27 cellular contexts compared by ENCODE assay signal in the genomic region with DNA sequence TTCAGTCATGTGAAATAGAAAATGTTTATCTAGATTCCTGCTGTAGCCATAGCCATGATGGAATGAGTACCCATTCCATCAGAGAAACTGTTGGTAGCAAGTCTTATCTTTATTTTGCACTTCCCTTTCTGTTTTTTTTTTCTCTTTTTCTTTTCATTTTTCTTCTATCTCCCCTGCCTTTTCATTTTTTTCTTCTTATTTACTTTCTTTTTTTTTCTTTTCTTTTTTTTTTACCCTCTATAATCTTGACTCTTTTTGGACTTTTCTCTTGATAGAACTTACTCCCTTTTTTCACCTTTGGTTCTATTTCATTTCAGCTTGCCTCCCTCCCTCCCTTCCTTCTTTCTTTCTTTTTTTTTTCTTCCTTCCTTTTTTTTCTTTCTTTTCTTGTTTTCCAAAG. TPM values are rescaled to one million over a fixed set of nuclear protein-coding genes. Genes with fewer than 3 reads are reported as not detected.
DNase-seq lines count a peak whose midpoint lies in the region; ATAC-seq and TF ChIP-seq lines count a peak whose summit lies in the region.
"Had no signal": no experiment of that assay in that cellular context is flagged by ENCODE, and none has a peak within 500 bp of the region (broad histone marks: within the 10 kb centered on the region; RNA-seq: fewer than 3 reads in every experiment).

No MANE protein-coding gene starts in this region.

- H3K36me3 Mint-ChIP-seq in activated naive CD4-positive, alpha-beta T cell treated with anti-CD3 and anti-CD28 coated beads, Interleukin-2, amount 50 U/mL, for 24 hours, result peaks cover 23% of the 10 kb centered on the region
- H3K36me3 Mint-ChIP-seq in activated naive CD4-positive, alpha-beta T cell treated with anti-CD3 and anti-CD28 coated beads, Interleukin-2, amount 10 ng/mL, durations not matched to agents 7 days and 5 days, result peaks cover 41% of the 10 kb centered on the region
- H3K36me3 Mint-ChIP-seq in activated naive CD8-positive, alpha-beta T cell treated with anti-CD3 and anti-CD28 coated beads, Interleukin-2, amount 10 ng/mL, durations not matched to agents 7 days and 5 days, result peaks cover 25% of the 10 kb centered on the region
- peaks cover 44% of the 10 kb centered on the region for H3K36me3 Mint-ChIP-seq in stimulated activated memory B cell treated with anti-CD40 and anti-IgM and Interleukin-4, amounts not matched to agents 10 μg/mL and 1 μg/mL and 100 μg/mL, for 72 hours

- H3K4me2 ChIP-seq in OCI-LY1 (ENCODE audit: low read length), result peak overlapping the region; percentile 6; the same call in 1 of the 2 replicates

- H3K4me3 ChIP-seq in OCI-LY1 (ENCODE audit: low read depth, low read length, poor library complexity, severe bottlenecking), result no peak overlapping the region
- no peak overlapping the region for H3K4me3 ChIP-seq in esophagus squamous epithelium
- H3K4me3 ChIP-seq: mucosa of descending colon, SK-N-MC, skin epidermis, thyroid gland had no signal

- H3K4me1 Mint-ChIP-seq in activated naive CD4-positive, alpha-beta T cell treated with anti-CD3 and anti-CD28 coated beads, Interleukin-2, amount 50 U/mL, for 24 hours, result peaks cover 48% of the 10 kb centered on the region
- peaks cover 37% of the 10 kb centered on the region for H3K4me1 Mint-ChIP-seq in activated naive CD4-positive, alpha-beta T cell treated with anti-CD3 and anti-CD28 coated beads, Interleukin-2, amount 10 ng/mL, durations not matched to agents 7 days and 5 days
- peaks cover 34% of the 10 kb centered on the region for H3K4me1 Mint-ChIP-seq in activated naive CD8-positive, alpha-beta T cell treated with anti-CD3 and anti-CD28 coated beads, Interleukin-2, amount 10 ng/mL, durations not matched to agents 7 days and 5 days
- H3K4me1 Mint-ChIP-seq in stimulated activated memory B cell treated with anti-CD40 and anti-IgM and Interleukin-4, amounts not matched to agents 10 μg/mL and 1 μg/mL and 100 μg/mL, for 72 hours, result peaks cover 39% of the 10 kb centered on the region

- no peaks in the 10 kb centered on the region for H3K27me3 ChIP-seq in OCI-LY1 (ENCODE audit: insufficient read depth, low read length)
- no peaks in the 10 kb centered on the region for H3K27me3 ChIP-seq in esophagus squamous epithelium
- H3K27me3 ChIP-seq: thyroid gland had no signal

- H3K4me3 Mint-ChIP-seq in activated naive CD4-positive, alpha-beta T cell treated with anti-CD3 and anti-CD28 coated beads, Interleukin-2, amount 50 U/mL, for 24 hours, result peak overlapping the region; percentile 56
- no peak overlapping the region for H3K4me3 Mint-ChIP-seq in activated naive CD4-positive, alpha-beta T cell treated with anti-CD3 and anti-CD28 coated beads, Interleukin-2, amount 10 ng/mL, durations not matched to agents 7 days and 5 days
- H3K4me3 Mint-ChIP-seq in activated naive CD8-positive, alpha-beta T cell treated with anti-CD3 and anti-CD28 coated beads, Interleukin-2, amount 10 ng/mL, durations not matched to agents 7 days and 5 days, result no peak overlapping the region
- no peak overlapping the region for H3K4me3 Mint-ChIP-seq in stimulated activated memory B cell treated with anti-CD40 and anti-IgM and Interleukin-4, amounts not matched to agents 10 μg/mL and 1 μg/mL and 100 μg/mL, for 72 hours
- H3K4me3 Mint-ChIP-seq: stimulated activated effector memory CD8-positive, alpha-beta T cell treated with anti-CD3 and anti-CD28 coated beads, Interleukin-12 subunit alpha, Interleukin-12 subunit beta, amount 100 ng/mL, for 72 hours had no signal

- POLR2A ChIA-PET in activated naive CD8-positive, alpha-beta T cell treated with anti-CD3 and anti-CD28 coated beads, Interleukin-2, amount 10 ng/mL, durations not matched to agents 7 days and 5 days (lab: Charles Lee), result no interaction called here

- H3K9me2 ChIP-seq in OCI-LY1 (ENCODE audit: low read depth, low read length), result no peaks in the 10 kb centered on the region

- no peak for TF ChIP-seq POLR2A in esophagus squamous epithelium (IDR thresholded peaks at IDR 0.05)

- H3K36me3 ChIP-seq in OCI-LY1 (ENCODE audit: insufficient read depth, low read length) (peaks cover 78% of the 10 kb centered on the region), esophagus squamous epithelium (peaks cover 4 to 67% (median 4%) of the 10 kb centered on the region in 3 donors)

- no peaks in the 10 kb centered on the region for H4K20me1 ChIP-seq in OCI-LY1 (ENCODE audit: insufficient read depth, low read length)

- peak overlapping the region; percentile 85 for H3K27ac Mint-ChIP-seq in activated naive CD4-positive, alpha-beta T cell treated with anti-CD3 and anti-CD28 coated beads, Interleukin-2, amount 50 U/mL, for 24 hours
- no peak overlapping the region for H3K27ac Mint-ChIP-seq in activated naive CD4-positive, alpha-beta T cell treated with anti-CD3 and anti-CD28 coated beads, Interleukin-2, amount 10 ng/mL, durations not matched to agents 7 days and 5 days
- H3K27ac Mint-ChIP-seq in activated naive CD8-positive, alpha-beta T cell treated with anti-CD3 and anti-CD28 coated beads, Interleukin-2, amount 10 ng/mL, durations not matched to agents 7 days and 5 days, result peak overlapping the region; percentile 69
- peak overlapping the region; percentile 53 for H3K27ac Mint-ChIP-seq in stimulated activated memory B cell treated with anti-CD40 and anti-IgM and Interleukin-4, amounts not matched to agents 10 μg/mL and 1 μg/mL and 100 μg/mL, for 72 hours
- H3K27ac Mint-ChIP-seq: stimulated activated effector memory CD8-positive, alpha-beta T cell treated with anti-CD3 and anti-CD28 coated beads, Interleukin-12 subunit alpha, Interleukin-12 subunit beta, amount 100 ng/mL, for 72 hours had no signal

- H3K27ac ChIP-seq in OCI-LY1 (ENCODE audit: low read depth, low read length, poor library complexity, severe bottlenecking) (peak overlapping the region; percentile 95), esophagus squamous epithelium (no peak overlapping the region)
- H3K27ac ChIP-seq: C4-2B, SK-N-MC, skin epidermis, thyroid gland had no signal

- H3K9ac ChIP-seq in OCI-LY1 (ENCODE audit: low read length), result no peak overlapping the region

- intact Hi-C loops in esophagus squamous epithelium (cut with DNase I), result no loop called here

- ATAC-seq in activated naive CD8-positive, alpha-beta T cell treated with anti-CD3 and anti-CD28 coated beads, Interleukin-2, amount 10 ng/mL, durations not matched to agents 7 days and 5 days (ENCODE audit: low read depth), result no peak
- ATAC-seq in stimulated activated memory B cell treated with anti-CD40 and anti-IgM and Interleukin-4, amounts not matched to agents 10 μg/mL and 1 μg/mL and 100 μg/mL, for 72 hours, result no peak
- no peak for ATAC-seq in GM18873 (IDR thresholded peaks at IDR 0.05; ENCODE audit: low FRiP score, unreplicated experiment)
- ATAC-seq: HCT116, mucosa of descending colon had no signal

- H3K4me1 ChIP-seq in OCI-LY1 (ENCODE audit: insufficient read depth, low read length, severe bottlenecking) (peaks cover 62% of the 10 kb centered on the region), esophagus squamous epithelium (no peaks in the 10 kb centered on the region)

- no peaks in the 10 kb centered on the region for H3K9me3 Mint-ChIP-seq in activated naive CD4-positive, alpha-beta T cell treated with anti-CD3 and anti-CD28 coated beads, Interleukin-2, amount 50 U/mL, for 24 hours
- no peaks in the 10 kb centered on the region for H3K9me3 Mint-ChIP-seq in activated naive CD4-positive, alpha-beta T cell treated with anti-CD3 and anti-CD28 coated beads, Interleukin-2, amount 10 ng/mL, durations not matched to agents 7 days and 5 days
- H3K9me3 Mint-ChIP-seq in activated naive CD8-positive, alpha-beta T cell treated with anti-CD3 and anti-CD28 coated beads, Interleukin-2, amount 10 ng/mL, durations not matched to agents 7 days and 5 days, result no peaks in the 10 kb centered on the region
- H3K9me3 Mint-ChIP-seq in stimulated activated memory B cell treated with anti-CD40 and anti-IgM and Interleukin-4, amounts not matched to agents 10 μg/mL and 1 μg/mL and 100 μg/mL, for 72 hours, result no peaks in the 10 kb centered on the region
- H3K9me3 Mint-ChIP-seq: stimulated activated effector memory CD8-positive, alpha-beta T cell treated with anti-CD3 and anti-CD28 coated beads, Interleukin-12 subunit alpha, Interleukin-12 subunit beta, amount 100 ng/mL, for 72 hours had no signal

- H3K79me2 ChIP-seq in OCI-LY1 (ENCODE audit: insufficient read depth, low read length), result no peaks in the 10 kb centered on the region

- no peaks in the 10 kb centered on the region for H3K27me3 Mint-ChIP-seq in activated naive CD4-positive, alpha-beta T cell treated with anti-CD3 and anti-CD28 coated beads, Interleukin-2, amount 50 U/mL, for 24 hours
- H3K27me3 Mint-ChIP-seq in activated naive CD4-positive, alpha-beta T cell treated with anti-CD3 and anti-CD28 coated beads, Interleukin-2, amount 10 ng/mL, durations not matched to agents 7 days and 5 days, result no peaks in the 10 kb centered on the region
- H3K27me3 Mint-ChIP-seq in activated naive CD8-positive, alpha-beta T cell treated with anti-CD3 and anti-CD28 coated beads, Interleukin-2, amount 10 ng/mL, durations not matched to agents 7 days and 5 days, result no peaks in the 10 kb centered on the region
- H3K27me3 Mint-ChIP-seq in stimulated activated memory B cell treated with anti-CD40 and anti-IgM and Interleukin-4, amounts not matched to agents 10 μg/mL and 1 μg/mL and 100 μg/mL, for 72 hours, result no peaks in the 10 kb centered on the region

- no peak overlapping the region for H2AFZ ChIP-seq in OCI-LY1 (ENCODE audit: low read length)

- H3F3A ChIP-seq in OCI-LY1 (ENCODE audit: insufficient read depth, low read length), result no peaks in the 10 kb centered on the region

- TF ChIP-seq CTCF in OCI-LY1 (IDR thresholded peaks at IDR 0.05; ENCODE audit: low read length) (no peak), esophagus squamous epithelium (IDR thresholded peaks at IDR 0.05) (no peak)

- H3K9me3 ChIP-seq in OCI-LY1 (ENCODE audit: low read length), result no peaks in the 10 kb centered on the region
- no peaks in the 10 kb centered on the region for H3K9me3 ChIP-seq in esophagus squamous epithelium
- H3K9me3 ChIP-seq: mucosa of descending colon, thyroid gland had no signal

- DNase-seq in activated naive CD4-positive, alpha-beta T cell treated with anti-CD3 and anti-CD28 coated beads, Interleukin-2, amount 10 ng/mL, durations not matched to agents 7 days and 5 days, result no peak
- no peak for DNase-seq in activated naive CD8-positive, alpha-beta T cell treated with anti-CD3 and anti-CD28 coated beads, Interleukin-2, amount 10 ng/mL, durations not matched to agents 7 days and 5 days
- DNase-seq in H4 (ENCODE audit: low spot score), result no peak
- no peak for DNase-seq in esophagus squamous epithelium (lab: John Stamatoyannopoulos, UW)
- DNase-seq: activated CD8-positive, alpha-beta memory T cell treated with anti-CD3 and anti-CD28 coated beads, Interleukin-2, amount 50 U/mL, for 48 hours; activated naive CD4-positive, alpha-beta T cell treated with Interleukin-2 at 50 U/mL for 16 hours; cerebellar nuclear complex; DMS 273 treated with DMSO at 0.1 percent for 48 hours; hippocampal formation; KBM-7; mucosa of descending colon; NCI-H1436 treated with DMSO at 0.1 percent for 48 hours; NCI-H2171; NCI-H524; RPMI8226; stimulated activated CD4-positive, alpha-beta T cell treated with anti-CD3 and anti-CD28 coated beads, Interleukin-2, amount 100 ng/mL, for 24 hours; T1000; thyroid gland had no signal

- CTCF ChIA-PET in activated naive CD4-positive, alpha-beta T cell treated with anti-CD3 and anti-CD28 coated beads, Interleukin-2, amount 10 ng/mL, durations not matched to agents 7 days and 5 days (lab: Charles Lee), result no interaction called here

RNA-seq across cellular contexts. Expression of gene SLC25A46, which starts 15.4 kb away (rescaled TPM):
- total RNA-seq in activated naive CD8-positive, alpha-beta T cell treated with anti-CD3 and anti-CD28 coated beads, Interleukin-2, amount 10 ng/mL, durations not matched to agents 7 days and 5 days, result 10 to 100 TPM; 41.2 to 45.6 TPM
- total RNA-seq in H4 (2014; rRNA removed; shearing (Covaris generic)), result 63.2 and 72.0 TPM in 2 replicates
- total RNA-seq in esophagus squamous epithelium, result 10 to 100 TPM; 24.6 to 56.0 (median 49.0) TPM

RNA-seq across cellular contexts. Expression of gene TMEM232, which starts 27.7 kb away (rescaled TPM):
- 1 to 10 TPM in 1 of 2 experiments, under 1 TPM in 1; 0.91 to 1.4 TPM for total RNA-seq in activated naive CD8-positive, alpha-beta T cell treated with anti-CD3 and anti-CD28 coated beads, Interleukin-2, amount 10 ng/mL, durations not matched to agents 7 days and 5 days
- 0.66 and 1.7 TPM in 2 replicates for total RNA-seq in H4 (2014; rRNA removed; shearing (Covaris generic))
- 1 to 10 TPM in 3 of 4 donors, under 1 TPM in 1; 0.53 to 3.1 (median 1.5) TPM for total RNA-seq in esophagus squamous epithelium
